7 cellular contexts compared by ENCODE assay signal in the genomic region with DNA sequence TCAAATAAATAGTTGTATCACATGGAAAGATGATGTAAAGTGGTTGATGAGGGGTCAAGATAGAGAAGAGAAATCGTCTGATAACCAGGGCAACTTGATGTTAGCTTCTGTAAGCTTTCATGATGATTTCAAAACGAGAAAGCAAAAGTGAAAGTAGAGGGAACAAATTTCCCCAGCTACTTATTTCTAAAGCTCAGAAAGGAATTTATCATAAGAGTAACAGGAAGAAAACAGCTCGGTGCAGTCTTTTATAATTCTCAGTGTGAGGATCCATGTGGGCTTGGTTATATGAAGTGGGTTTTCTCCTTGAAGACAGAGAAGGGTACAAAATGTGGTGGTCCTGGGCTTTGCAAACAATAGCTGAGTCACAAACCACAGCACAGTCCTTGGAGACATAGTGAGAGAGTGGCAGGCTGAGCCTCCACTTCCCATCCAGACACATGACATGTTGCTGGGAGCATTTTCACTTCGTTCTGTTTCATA. TPM values are rescaled to one million over a fixed set of nuclear protein-coding genes. Genes with fewer than 3 reads are reported as not detected.
DNase-seq lines count a peak whose midpoint lies in the region; ATAC-seq, FAIRE-seq and TF ChIP-seq lines count a peak whose summit lies in the region.

No MANE protein-coding gene starts in this region.

- DNase-seq in GM12892 (ENCODE audit: insufficient read length) (no peak), KG1 (lab: John Stamatoyannopoulos, UW) (peak; percentile 0), renal cortical epithelial cell (ENCODE audit: low read depth) (peak; percentile 15), posterior vena cava (ENCODE audit: low spot score) (no peak)
- peak; percentile 14 for DNase-seq in central memory CD4-positive, alpha-beta T cell
- DNase-seq in activated CD8-positive, alpha-beta memory T cell treated with anti-CD3 and anti-CD28 coated beads, Interleukin-2, amount 50 U/mL, for 48 hours, result no peak

- FAIRE-seq in GM12892 (lab: Jason Lieb, UNC), result peak; percentile 56

- ATAC-seq in GM21367 (IDR thresholded peaks at IDR 0.05; ENCODE audit: unreplicated experiment), result peak; percentile 68

- no peak for TF ChIP-seq POLR2A in GM12892 (IDR thresholded peaks at IDR 0.05; ENCODE audit: low read depth, low read length)

- intact Hi-C loops in posterior vena cava (cut with DNase I), result no loop called here

RNA-seq across cellular contexts. Expression of gene GLRA2, which starts 32.1 kb away (rescaled TPM):
- polyA plus RNA-seq in GM12892 (2012; ENCODE audit: missing spikeins), result not detected
- total RNA-seq in renal cortical epithelial cell (under 0.01 and 0.10 TPM in 2 replicates), posterior vena cava (not detected)

Comparison
In these comparisons a context has a peak if more than half of its experiments do, and no peak if none do; other contexts are left out.
1. DNase-seq: peak in KG1 (single experiment), central memory CD4-positive, alpha-beta T cell (single experiment) and renal cortical epithelial cell (single experiment); none in GM12892 (single experiment), posterior vena cava (single experiment) and activated CD8-positive, alpha-beta memory T cell treated with anti-CD3 and anti-CD28 coated beads, Interleukin-2, amount 50 U/mL, for 48 hours (single experiment).